Comparison of ENCODE assay signal across 24 cellular contexts in genomic region chr11:125374398-125374797, GRCh38.
DNase-seq lines count a peak whose midpoint lies in the region; ATAC-seq and TF ChIP-seq lines count a peak whose summit lies in the region.
"Had no signal": no experiment of that assay in that cellular context is flagged by ENCODE, and none has a peak within 500 bp of the region (broad histone marks: within the 10 kb centered on the region; RNA-seq: fewer than 3 reads in every experiment).

No MANE protein-coding gene starts in this region.

- DNase-seq in heart left ventricle (no peak), cardiac septum (ENCODE audit: low spot score) (no peak), chondrocyte (ENCODE audit: low spot score) (no peak), neural progenitor cell (ENCODE audit: low spot score) (no peak), tibial artery (no peak), GM10248 (ENCODE audit: extremely low spot score) (no peak)
- DNase-seq in stimulated activated naive CD8-positive, alpha-beta T cell treated with anti-CD3 and anti-CD28 coated beads, Interleukin-15, amount 100 ng/mL, for 72 hours = no peak
- DNase-seq in stimulated activated naive CD4-positive, alpha-beta T cell (lab: John Stamatoyannopoulos, UW) = no peak
- DNase-seq: ACHN; activated CD4-positive, alpha-beta T cell treated with anti-CD3 and anti-CD28 coated beads for 36 hours; activated CD8-positive, alpha-beta memory T cell treated with anti-CD3 and anti-CD28 coated beads for 24 hours; activated gamma-delta T cell treated with Interleukin-2 at 50 U/mL for 16 hours; activated naive CD8-positive, alpha-beta T cell treated with anti-CD3 and anti-CD28 coated beads, Interleukin-2, amount 50 U/mL, for 24 hours; activated T-cell treated with anti-CD3 and anti-CD28 coated beads, Interleukin-2, amount 50 U/mL, for 1 hour; Caco-2; colonic mucosa; HCEC 1CT; naive thymus-derived CD4-positive, alpha-beta T cell; NCI-H1694; NCI-H226; ovary; uterus had no signal

- no peaks in the 10 kb centered on the region for H3K9me3 Mint-ChIP-seq in chondrocyte (ENCODE audit: low read depth)
- no peaks in the 10 kb centered on the region for H3K9me3 Mint-ChIP-seq in neural progenitor cell
- H3K9me3 Mint-ChIP-seq in stimulated activated naive CD8-positive, alpha-beta T cell treated with anti-CD3 and anti-CD28 coated beads, Interleukin-15, amount 100 ng/mL, for 72 hours = no peaks in the 10 kb centered on the region
- H3K9me3 Mint-ChIP-seq: activated naive CD8-positive, alpha-beta T cell treated with anti-CD3 and anti-CD28 coated beads, Interleukin-2, amount 50 U/mL, for 24 hours; naive thymus-derived CD4-positive, alpha-beta T cell had no signal

- intact Hi-C loops in heart left ventricle (cut with DNase I) = loop anchor here in 1 of 10 donors (2.0 kb wide), 1 partner anchor 56 kb away; no protein-coding TSS in a partner anchor
- intact Hi-C loops in cardiac septum (cut with DNase I) = loop anchor here (5.0 kb wide), 1 partner anchor 53 kb away; no protein-coding TSS in a partner anchor
- intact Hi-C loops in tibial artery (cut with DNase I; ENCODE audit: low total_unique reads) = loop anchor here (10.0 kb wide), 1 partner anchor 620 kb away; the partner anchor contains the start of gene VSIG2

- peaks cover 0 to 50% (median 25%) of the 10 kb centered on the region in 12 donors for H3K4me1 ChIP-seq in heart left ventricle
- peaks cover 56% of the 10 kb centered on the region for H3K4me1 ChIP-seq in neural progenitor cell
- H3K4me1 ChIP-seq in tibial artery = peaks cover 4 to 45% (median 35%) of the 10 kb centered on the region in 4 donors
- H3K4me1 ChIP-seq: colonic mucosa, uterus had no signal

- no peak for TF ChIP-seq POLR2A in heart left ventricle (IDR thresholded peaks at IDR 0.05)

- WGBS in heart left ventricle, 4 donors = 94 to 100% (median 94%) methylated on average over 4 of the region's 4 CpGs

- no peak overlapping the region for H3K4me3 ChIP-seq in heart left ventricle
- H3K4me3 ChIP-seq in neural progenitor cell = no peak overlapping the region
- H3K4me3 ChIP-seq in tibial artery = no peak overlapping the region
- H3K4me3 ChIP-seq: BLaER1 treated with 17β-estradiol and CSF1 and Interleukin-3, amounts not matched to agents 10 nM and 100 nM; colonic mucosa; ovary; uterus had no signal

- no peak overlapping the region for H3K4me3 Mint-ChIP-seq in chondrocyte (ENCODE audit: unreplicated experiment)
- no peak overlapping the region for H3K4me3 Mint-ChIP-seq in neural progenitor cell
- no peak overlapping the region for H3K4me3 Mint-ChIP-seq in stimulated activated naive CD8-positive, alpha-beta T cell treated with anti-CD3 and anti-CD28 coated beads, Interleukin-15, amount 100 ng/mL, for 72 hours
- H3K4me3 Mint-ChIP-seq: activated CD4-positive, alpha-beta T cell treated with anti-CD3 and anti-CD28 coated beads for 36 hours; activated naive CD8-positive, alpha-beta T cell treated with anti-CD3 and anti-CD28 coated beads, Interleukin-2, amount 50 U/mL, for 24 hours; naive thymus-derived CD4-positive, alpha-beta T cell had no signal

- H3K36me3 Mint-ChIP-seq in chondrocyte (ENCODE audit: low read depth) (peaks cover 14% of the 10 kb centered on the region), neural progenitor cell (peaks cover 28% of the 10 kb centered on the region)
- H3K36me3 Mint-ChIP-seq: naive thymus-derived CD4-positive, alpha-beta T cell had no signal

- H3K27me3 ChIP-seq in heart left ventricle = no peaks in the 10 kb centered on the region
- peaks cover 19% of the 10 kb centered on the region for H3K27me3 ChIP-seq in neural progenitor cell
- H3K27me3 ChIP-seq in tibial artery = no peaks in the 10 kb centered on the region
- H3K27me3 ChIP-seq: BLaER1 treated with 17β-estradiol and CSF1 and Interleukin-3, amounts not matched to agents 10 nM and 100 nM; colonic mucosa; ovary; uterus had no signal

- CTCF ChIA-PET in GM10248 (lab: Yijun Ruan, JAX) = interaction anchor here (1.0 to 3.4 kb wide), 6 partner anchors 11 to 233 kb away, joined by 3 to 17 read pairs (median 6); no protein-coding TSS in a partner anchor

- H3K27me3 Mint-ChIP-seq in chondrocyte (ENCODE audit: low read depth) (no peaks in the 10 kb centered on the region), neural progenitor cell (ENCODE audit: insufficient read depth, low read depth) (no peaks in the 10 kb centered on the region)
- peaks cover 84% of the 10 kb centered on the region for H3K27me3 Mint-ChIP-seq in stimulated activated naive CD8-positive, alpha-beta T cell treated with anti-CD3 and anti-CD28 coated beads, Interleukin-15, amount 100 ng/mL, for 72 hours

- no peak overlapping the region for H2AFZ ChIP-seq in neural progenitor cell (replicated peaks)

- no peak for ATAC-seq in heart left ventricle
- no peak for ATAC-seq in stimulated activated naive CD8-positive, alpha-beta T cell treated with anti-CD3 and anti-CD28 coated beads, Interleukin-15, amount 100 ng/mL, for 72 hours
- ATAC-seq: activated CD4-positive, alpha-beta T cell treated with anti-CD3 and anti-CD28 coated beads for 36 hours; activated naive CD8-positive, alpha-beta T cell treated with anti-CD3 and anti-CD28 coated beads, Interleukin-2, amount 50 U/mL, for 24 hours; naive thymus-derived CD4-positive, alpha-beta T cell; SK-N-SH treated with all-trans-retinoic acid at 6 μM for 48 hours had no signal

- no peak overlapping the region for H3K4me2 ChIP-seq in neural progenitor cell

- H3K27ac ChIP-seq in heart left ventricle (peak overlapping the region in 8 of 12 donors; percentile 14 to 77 (median 38)), neural progenitor cell (no peak overlapping the region), tibial artery (peak overlapping the region; percentile 74 to 77)
- H3K27ac ChIP-seq: BLaER1 treated with 17β-estradiol and CSF1 and Interleukin-3, amounts not matched to agents 10 nM and 100 nM; colonic mucosa; ovary; uterus had no signal

- H3K4me1 Mint-ChIP-seq in chondrocyte (ENCODE audit: low read depth) = peaks cover 58% of the 10 kb centered on the region
- H3K4me1 Mint-ChIP-seq in neural progenitor cell = peaks cover 81% of the 10 kb centered on the region
- no peaks in the 10 kb centered on the region for H3K4me1 Mint-ChIP-seq in stimulated activated naive CD8-positive, alpha-beta T cell treated with anti-CD3 and anti-CD28 coated beads, Interleukin-15, amount 100 ng/mL, for 72 hours
- H3K4me1 Mint-ChIP-seq: activated CD4-positive, alpha-beta T cell treated with anti-CD3 and anti-CD28 coated beads for 36 hours; activated naive CD8-positive, alpha-beta T cell treated with anti-CD3 and anti-CD28 coated beads, Interleukin-2, amount 50 U/mL, for 24 hours; naive thymus-derived CD4-positive, alpha-beta T cell had no signal

- H3K9me3 ChIP-seq in heart left ventricle = no peaks in the 10 kb centered on the region
- no peaks in the 10 kb centered on the region for H3K9me3 ChIP-seq in neural progenitor cell (ENCODE audit: low read depth)
- H3K9me3 ChIP-seq in tibial artery = no peaks in the 10 kb centered on the region
- H3K9me3 ChIP-seq: BLaER1 treated with 17β-estradiol and CSF1 and Interleukin-3, amounts not matched to agents 10 nM and 100 nM; Caco-2; colonic mucosa; ovary; uterus had no signal

- H4K20me1 ChIP-seq in neural progenitor cell (ENCODE audit: low read depth) = peaks cover 14% of the 10 kb centered on the region
- H4K20me1 ChIP-seq: BLaER1 treated with 17β-estradiol and CSF1 and Interleukin-3, amounts not matched to agents 10 nM and 100 nM had no signal

- peaks cover 31% of the 10 kb centered on the region for H3F3A ChIP-seq in neural progenitor cell (ENCODE audit: low read depth)

- TF ChIP-seq CTCF in heart left ventricle (IDR thresholded peaks at IDR 0.05) = no peak
- TF ChIP-seq CTCF in chondrocyte (IDR thresholded peaks at IDR 0.05) = no peak
- no peak for TF ChIP-seq CTCF in neural progenitor cell (IDR thresholded peaks at IDR 0.05)
- no peak for TF ChIP-seq CTCF in tibial artery (IDR thresholded peaks at IDR 0.05)
- TF ChIP-seq CTCF in GM10248 (IDR thresholded peaks at IDR 0.05; ENCODE audit: control extremely low read depth, extremely low read depth, low read depth, missing control alignments) = no peak

- no peaks in the 10 kb centered on the region for H3K36me3 ChIP-seq in heart left ventricle
- no peaks in the 10 kb centered on the region for H3K36me3 ChIP-seq in neural progenitor cell
- H3K36me3 ChIP-seq in tibial artery = no peaks in the 10 kb centered on the region
- H3K36me3 ChIP-seq: BLaER1 treated with 17β-estradiol and CSF1 and Interleukin-3, amounts not matched to agents 10 nM and 100 nM; colonic mucosa; ovary; uterus had no signal

- H3K27ac Mint-ChIP-seq in chondrocyte (ENCODE audit: unreplicated experiment) (peak overlapping the region; percentile 92), neural progenitor cell (peak overlapping the region; percentile 62)
- H3K27ac Mint-ChIP-seq in stimulated activated naive CD8-positive, alpha-beta T cell treated with anti-CD3 and anti-CD28 coated beads, Interleukin-15, amount 100 ng/mL, for 72 hours = no peak overlapping the region
- H3K27ac Mint-ChIP-seq: activated CD4-positive, alpha-beta T cell treated with anti-CD3 and anti-CD28 coated beads for 36 hours; activated naive CD8-positive, alpha-beta T cell treated with anti-CD3 and anti-CD28 coated beads, Interleukin-2, amount 50 U/mL, for 24 hours; naive thymus-derived CD4-positive, alpha-beta T cell had no signal

- POLR2A ChIA-PET in GM10248 (lab: Yijun Ruan, JAX) = no interaction called here

- no peak overlapping the region for H3K9ac ChIP-seq in neural progenitor cell
- H3K9ac ChIP-seq: BLaER1 treated with 17β-estradiol and CSF1 and Interleukin-3, amounts not matched to agents 10 nM and 100 nM had no signal

- no peaks in the 10 kb centered on the region for H3K79me2 ChIP-seq in neural progenitor cell (ENCODE audit: low read depth)

Comparison
In these comparisons a context has a peak if more than half of its experiments do, and no peak if none do; other contexts are left out.
1. H3K27ac Mint-ChIP-seq: peak in chondrocyte (single experiment) and neural progenitor cell (single experiment); none in stimulated activated naive CD8-positive, alpha-beta T cell treated with anti-CD3 and anti-CD28 coated beads, Interleukin-15, amount 100 ng/mL, for 72 hours (0 of 2).